Comparison of ENCODE assay signal across 8 cellular contexts in the genomic region with DNA sequence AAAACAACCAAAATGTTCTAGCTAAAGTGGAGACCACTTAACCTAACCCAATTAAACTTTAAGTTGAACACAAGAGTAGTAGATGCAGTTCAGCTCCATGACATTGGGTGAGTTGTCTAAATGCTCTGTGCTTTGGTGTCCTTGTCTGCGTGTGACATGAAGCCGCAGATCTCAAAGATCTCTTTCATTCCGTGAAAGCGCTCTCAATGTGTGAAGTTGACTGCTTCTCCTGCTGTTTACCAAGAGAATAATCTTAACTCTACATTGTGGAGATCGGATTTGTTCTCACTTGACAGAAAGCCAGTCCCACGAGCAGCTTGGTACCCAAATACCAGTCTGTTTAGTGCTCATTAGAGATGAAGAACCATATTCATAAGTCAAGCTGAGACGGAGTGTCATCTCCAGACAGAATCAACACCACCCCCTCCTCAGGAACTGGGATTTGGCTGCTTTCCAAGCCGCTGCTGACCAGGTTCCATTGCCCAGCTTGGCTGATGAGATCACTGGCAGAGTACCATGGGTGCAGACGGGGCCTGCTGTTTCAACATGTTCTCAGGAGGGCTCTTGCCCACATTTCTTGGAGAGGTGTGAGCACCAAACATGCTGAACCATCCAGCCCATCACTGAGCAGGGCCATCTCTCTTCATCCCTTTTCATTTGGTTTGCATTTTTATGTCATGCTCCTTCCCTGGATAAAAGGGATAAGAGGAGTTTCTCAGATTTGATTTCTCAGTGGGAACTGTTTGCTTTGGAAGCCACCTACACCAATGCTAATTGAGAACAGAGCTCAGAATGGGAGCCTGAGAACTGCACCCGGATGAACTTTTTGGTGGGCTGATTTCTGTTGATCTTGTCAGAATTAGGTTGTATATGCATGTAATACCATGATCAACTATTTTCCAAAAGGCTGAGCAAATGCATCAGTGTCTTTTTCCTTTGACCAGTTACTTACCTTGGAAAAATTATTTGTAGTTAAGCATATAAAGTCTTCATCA.
DNase-seq lines count a peak whose midpoint lies in the region; ATAC-seq and TF ChIP-seq lines count a peak whose summit lies in the region.

No MANE protein-coding gene starts in this region.

- intact Hi-C loops in left ventricle myocardium inferior (cut with micrococcal nuclease), result no loop called here

- H3K4me3 ChIP-seq in WI38 (ENCODE audit: low read depth, low read length) (peak overlapping the region; percentile 53), left ventricle myocardium inferior (peak overlapping the region; percentile 70), skeletal muscle satellite cell (ENCODE audit: low read length) (peak overlapping the region; percentile 76)

- H3K9ac ChIP-seq in skeletal muscle satellite cell (ENCODE audit: low read depth, low read length), result peak overlapping the region; percentile 88

- peaks cover 3% of the 10 kb centered on the region for H3K9me3 ChIP-seq in left ventricle myocardium inferior (replicated peaks)
- H3K9me3 ChIP-seq in skeletal muscle satellite cell (replicated peaks; ENCODE audit: low read length), result no peaks in the 10 kb centered on the region

- H3K27me3 ChIP-seq in left ventricle myocardium inferior (ENCODE audit: low read depth), result no peaks in the 10 kb centered on the region
- H3K27me3 ChIP-seq in skeletal muscle satellite cell (ENCODE audit: control insufficient read depth, insufficient read depth, low read length), result no peaks in the 10 kb centered on the region

- peak; percentile 26 for DNase-seq in HPDE6-E6E7 (ENCODE audit: extremely low spot score)
- DNase-seq in left ventricle myocardium inferior, result peak; percentile 42
- no peak for DNase-seq in activated CD4-positive, alpha-beta T cell treated with anti-CD3 and anti-CD28 coated beads for 4 hours
- no peak for DNase-seq in activated naive CD4-positive, alpha-beta T cell treated with Interleukin-2 at 50 U/mL for 16 hours

- TF ChIP-seq CTCF in WI38 (IDR thresholded peaks at IDR 0.05; ENCODE audit: low read depth, low read length) (no peak), left ventricle myocardium inferior (IDR thresholded peaks at IDR 0.05; ENCODE audit: borderline replicate concordance) (no peak)

- H3K36me3 ChIP-seq in left ventricle myocardium inferior (no peaks in the 10 kb centered on the region), skeletal muscle satellite cell (ENCODE audit: insufficient read depth, low read length) (no peaks in the 10 kb centered on the region)

- peak overlapping the region; percentile 89 for H3K27ac ChIP-seq in left ventricle myocardium inferior (replicated peaks)

- peak overlapping the region; percentile 86 for H3K4me2 ChIP-seq in skeletal muscle satellite cell (ENCODE audit: low read length)

- peaks cover 83% of the 10 kb centered on the region for H3K4me1 ChIP-seq in left ventricle myocardium inferior
- H3K4me1 ChIP-seq in skeletal muscle satellite cell (ENCODE audit: control insufficient read depth, insufficient read depth, low read length), result peaks cover 56% of the 10 kb centered on the region

- ATAC-seq in HG02852 (IDR thresholded peaks at IDR 0.05; ENCODE audit: unreplicated experiment) (no peak), HG03457 (IDR thresholded peaks at IDR 0.05; ENCODE audit: unreplicated experiment) (no peak)

Comparison
In these comparisons a context has a peak if more than half of its experiments do, and no peak if none do; other contexts are left out.
1. DNase-seq: peak in HPDE6-E6E7 (single experiment) and left ventricle myocardium inferior (single experiment); none in activated CD4-positive, alpha-beta T cell treated with anti-CD3 and anti-CD28 coated beads for 4 hours (0 of 2) and activated naive CD4-positive, alpha-beta T cell treated with Interleukin-2 at 50 U/mL for 16 hours (single experiment).
2. Peak in every context shown above with its lines, with median percentiles within 50 percentile points of each other: H3K4me3 ChIP-seq.